ENCODE assay signal across 2 cellular contexts in the genomic region with DNA sequence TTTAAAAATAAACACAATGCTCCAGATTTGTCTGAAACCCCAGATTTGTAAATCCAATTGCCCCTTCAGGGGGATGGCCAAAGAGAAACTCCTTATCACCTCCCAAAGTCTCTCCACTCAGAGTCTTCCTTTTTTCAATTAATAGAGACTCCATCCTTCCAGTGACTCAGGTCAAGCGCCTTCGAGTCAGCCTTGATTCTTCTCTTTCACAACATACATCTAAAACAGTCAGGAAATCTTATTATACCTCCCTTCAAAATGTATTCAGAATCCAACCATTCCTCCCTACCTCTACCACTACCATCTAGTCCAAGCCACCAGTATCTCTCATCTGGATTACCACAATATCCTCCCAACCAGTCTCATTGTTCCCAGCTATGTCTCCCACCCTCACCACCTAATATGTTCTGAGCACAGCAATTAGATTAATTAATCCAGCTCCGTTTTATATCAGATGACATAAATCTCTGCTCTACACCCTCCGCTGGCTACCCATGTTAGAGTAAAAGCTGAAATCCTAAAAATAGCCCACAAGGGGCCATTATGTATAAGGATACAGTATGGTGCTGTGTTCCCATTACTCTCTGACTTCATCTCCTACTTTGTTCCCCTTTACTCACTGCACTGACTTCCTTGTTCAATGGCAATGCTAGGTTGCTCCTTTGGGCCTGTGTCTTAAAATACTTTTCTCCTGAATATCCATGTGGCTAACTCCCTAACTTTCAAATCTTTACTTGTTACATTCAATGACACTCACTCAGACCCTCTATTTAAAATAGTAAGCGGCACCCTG.
TF ChIP-seq lines count a peak whose summit lies in the region.

No MANE protein-coding gene starts in this region.

TF ChIP-seq in A549, 52 proteins besides CTCF, POLR2A, EP300 and RAD21:
- TF ChIP-seq MAX (IDR thresholded peaks at IDR 0.05) (no peak), MAZ (IDR thresholded peaks at IDR 0.05; ENCODE audit: borderline replicate concordance, low read depth, low read length) (no peak), GATA3 (IDR thresholded peaks at IDR 0.05; ENCODE audit: borderline replicate concordance) (no peak), JUN (IDR thresholded peaks at IDR 0.05) (no peak), KDM5A (IDR thresholded peaks at IDR 0.05) (no peak), FOXS1 (CRISPR knock-in tag; IDR thresholded peaks at IDR 0.05) (no peak), RARB (CRISPR knock-in tag; IDR thresholded peaks at IDR 0.05) (no peak), EHF (CRISPR knock-in tag; IDR thresholded peaks at IDR 0.05) (no peak), TFCP2L1 (CRISPR knock-in tag; IDR thresholded peaks at IDR 0.05) (no peak), HOXB13 (CRISPR knock-in tag; IDR thresholded peaks at IDR 0.05; ENCODE audit: low read depth) (no peak), HDAC2 (IDR thresholded peaks at IDR 0.05) (no peak), ZNF302 (CRISPR knock-in tag; IDR thresholded peaks at IDR 0.05) (no peak), TP53 (CRISPR knock-in tag; IDR thresholded peaks at IDR 0.05) (no peak), ESRRA (IDR thresholded peaks at IDR 0.05; ENCODE audit: borderline replicate concordance, low read length) (no peak), NPAS2 (CRISPR knock-in tag; IDR thresholded peaks at IDR 0.05; ENCODE audit: borderline replicate concordance) (no peak)
- TF ChIP-seq, protein P1, sequence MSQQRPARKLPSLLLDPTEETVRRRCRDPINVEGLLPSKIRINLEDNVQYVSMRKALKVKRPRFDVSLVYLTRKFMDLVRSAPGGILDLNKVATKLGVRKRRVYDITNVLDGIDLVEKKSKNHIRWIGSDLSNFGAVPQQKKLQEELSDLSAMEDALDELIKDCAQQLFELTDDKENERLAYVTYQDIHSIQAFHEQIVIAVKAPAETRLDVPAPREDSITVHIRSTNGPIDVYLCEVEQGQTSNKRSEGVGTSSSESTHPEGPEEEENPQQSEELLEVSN (IDR thresholded peaks at IDR 0.05; ENCODE audit: borderline replicate concordance, low read depth) = no peak
- TF ChIP-seq, protein P2, sequence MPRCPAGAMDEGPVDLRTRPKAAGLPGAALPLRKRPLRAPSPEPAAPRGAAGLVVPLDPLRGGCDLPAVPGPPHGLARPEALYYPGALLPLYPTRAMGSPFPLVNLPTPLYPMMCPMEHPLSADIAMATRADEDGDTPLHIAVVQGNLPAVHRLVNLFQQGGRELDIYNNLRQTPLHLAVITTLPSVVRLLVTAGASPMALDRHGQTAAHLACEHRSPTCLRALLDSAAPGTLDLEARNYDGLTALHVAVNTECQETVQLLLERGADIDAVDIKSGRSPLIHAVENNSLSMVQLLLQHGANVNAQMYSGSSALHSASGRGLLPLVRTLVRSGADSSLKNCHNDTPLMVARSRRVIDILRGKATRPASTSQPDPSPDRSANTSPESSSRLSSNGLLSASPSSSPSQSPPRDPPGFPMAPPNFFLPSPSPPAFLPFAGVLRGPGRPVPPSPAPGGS (IDR thresholded peaks at IDR 0.05) = no peak
- TF ChIP-seq, protein P3, sequence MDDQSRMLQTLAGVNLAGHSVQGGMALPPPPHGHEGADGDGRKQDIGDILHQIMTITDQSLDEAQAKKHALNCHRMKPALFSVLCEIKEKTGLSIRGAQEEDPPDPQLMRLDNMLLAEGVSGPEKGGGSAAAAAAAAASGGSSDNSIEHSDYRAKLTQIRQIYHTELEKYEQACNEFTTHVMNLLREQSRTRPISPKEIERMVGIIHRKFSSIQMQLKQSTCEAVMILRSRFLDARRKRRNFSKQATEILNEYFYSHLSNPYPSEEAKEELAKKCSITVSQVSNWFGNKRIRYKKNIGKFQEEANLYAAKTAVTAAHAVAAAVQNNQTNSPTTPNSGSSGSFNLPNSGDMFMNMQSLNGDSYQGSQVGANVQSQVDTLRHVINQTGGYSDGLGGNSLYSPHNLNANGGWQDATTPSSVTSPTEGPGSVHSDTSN (IDR thresholded peaks at IDR 0.05) = no peak
- TF ChIP-seq, protein P4, sequence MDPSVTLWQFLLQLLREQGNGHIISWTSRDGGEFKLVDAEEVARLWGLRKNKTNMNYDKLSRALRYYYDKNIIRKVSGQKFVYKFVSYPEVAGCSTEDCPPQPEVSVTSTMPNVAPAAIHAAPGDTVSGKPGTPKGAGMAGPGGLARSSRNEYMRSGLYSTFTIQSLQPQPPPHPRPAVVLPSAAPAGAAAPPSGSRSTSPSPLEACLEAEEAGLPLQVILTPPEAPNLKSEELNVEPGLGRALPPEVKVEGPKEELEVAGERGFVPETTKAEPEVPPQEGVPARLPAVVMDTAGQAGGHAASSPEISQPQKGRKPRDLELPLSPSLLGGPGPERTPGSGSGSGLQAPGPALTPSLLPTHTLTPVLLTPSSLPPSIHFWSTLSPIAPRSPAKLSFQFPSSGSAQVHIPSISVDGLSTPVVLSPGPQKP (IDR thresholded peaks at IDR 0.05; ENCODE audit: low read depth, low read length) = no peak
TF ChIP-seq in A549: peak in this region for 0.

TF ChIP-seq in HepG2, 621 proteins besides CTCF, POLR2A, EP300 and RAD21:
- TF ChIP-seq ZIK1 (CRISPR knock-in tag; IDR thresholded peaks at IDR 0.05; ENCODE audit: borderline replicate concordance, low read depth) (no peak), NFKB2 (CRISPR knock-in tag; IDR thresholded peaks at IDR 0.05; ENCODE audit: borderline replicate concordance) (no peak), HBP1 (CRISPR knock-in tag; IDR thresholded peaks at IDR 0.05; ENCODE audit: low read depth) (no peak), ZNF510 (CRISPR knock-in tag; IDR thresholded peaks at IDR 0.05; ENCODE audit: low read depth) (no peak), ZMYM4 (CRISPR knock-in tag; IDR thresholded peaks at IDR 0.05) (no peak), ZBTB7B (CRISPR knock-in tag; IDR thresholded peaks at IDR 0.05) (no peak), PCBP1 (IDR thresholded peaks at IDR 0.05; ENCODE audit: borderline replicate concordance, low read depth, low read length) (no peak), ZNF333 (CRISPR knock-in tag; IDR thresholded peaks at IDR 0.05; ENCODE audit: borderline replicate concordance) (no peak), TOPORS (CRISPR knock-in tag; IDR thresholded peaks at IDR 0.05) (no peak), ZGPAT (CRISPR knock-in tag; IDR thresholded peaks at IDR 0.05) (no peak), POLR2AphosphoS2 (IDR thresholded peaks at IDR 0.05; ENCODE audit: low read depth, low read length) (no peak), ZBTB38 (CRISPR knock-in tag; IDR thresholded peaks at IDR 0.05) (no peak), IKZF4 (CRISPR knock-in tag; IDR thresholded peaks at IDR 0.05; ENCODE audit: borderline replicate concordance, low read depth, not compliant biosample characterization) (no peak)
TF ChIP-seq in HepG2: peak in this region for 0.
